15 cellular contexts compared by ENCODE assay signal in the genomic region with DNA sequence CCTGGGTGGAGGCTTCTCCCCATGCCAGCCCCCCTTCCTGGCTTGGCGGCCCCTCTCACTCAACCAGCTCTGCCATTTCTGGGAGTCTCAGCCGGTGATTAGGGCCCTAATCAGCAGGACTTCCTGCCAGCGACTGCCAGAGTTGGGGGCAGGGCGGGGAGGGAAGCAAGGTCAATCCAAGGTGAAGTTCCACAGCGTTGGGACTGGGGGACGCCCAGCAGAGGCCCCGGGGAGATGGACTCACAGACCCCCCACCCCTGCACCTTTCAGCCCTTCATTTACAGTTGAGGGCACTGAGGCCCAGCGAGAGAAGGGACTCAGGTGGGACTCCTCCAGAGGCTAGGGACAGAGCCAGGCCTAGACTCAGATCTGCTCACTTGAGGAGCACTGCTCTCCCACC.
DNase-seq lines count a peak whose midpoint lies in the region; ATAC-seq and TF ChIP-seq lines count a peak whose summit lies in the region.
"Had no signal": no experiment of that assay in that cellular context is flagged by ENCODE, and none has a peak within 500 bp of the region (broad histone marks: within the 10 kb centered on the region; RNA-seq: fewer than 3 reads in every experiment).

No MANE protein-coding gene starts in this region.

- H3K27ac ChIP-seq in esophagus muscularis mucosa (replicated peaks in 1 of 4), result peak overlapping the region; percentile 89 to 98 (median 97)
- H3K27ac ChIP-seq in mucosa of rectum (ENCODE audit: low read depth in 2 of 2, low read length in 2 of 2), result peak overlapping the region; percentile 52 to 86
- peak overlapping the region; percentile 96 to 99 (median 97) for H3K27ac ChIP-seq in thyroid gland

- intact Hi-C loops in esophagus muscularis mucosa (cut with DNase I) (no loop called here), thyroid gland (cut with DNase I) (loop anchor here (5.0 kb wide), 1 partner anchor 45 kb away; no protein-coding TSS in a partner anchor)

- no peaks in the 10 kb centered on the region for H3K27me3 ChIP-seq in esophagus muscularis mucosa
- H3K27me3 ChIP-seq in mucosa of rectum (ENCODE audit: control insufficient read depth in 2 of 2, insufficient read depth in 2 of 2, low read length in 2 of 2), result no peaks in the 10 kb centered on the region
- no peaks in the 10 kb centered on the region for H3K27me3 ChIP-seq in thyroid gland

- peak overlapping the region in 1 of 2 donors; percentile 11 for H3K9ac ChIP-seq in mucosa of rectum (ENCODE audit: low read depth in 1 of 2, low read length in 2 of 2)

- no peak overlapping the region for H3K27ac Mint-ChIP-seq in stimulated activated effector memory CD8-positive, alpha-beta T cell treated with anti-CD3 and anti-CD28 coated beads, Interleukin-12 subunit alpha, Interleukin-12 subunit beta, amount 100 ng/mL, for 72 hours
- H3K27ac Mint-ChIP-seq: dendritic cell treated with granulocyte-macrophage colony-stimulating factor and Interleukin-4, amounts not matched to agents 40 ng/mL and 50 ng/mL, for 4 days had no signal

- 38% methylated on average over 2 of the region's 8 CpGs for WGBS in esophagus muscularis mucosa
- WGBS in thyroid gland, 2 donors, result 22 to 37% methylated on average over 6 to 7 of the region's 8 CpGs

- TF ChIP-seq POLR2A in esophagus muscularis mucosa (IDR thresholded peaks at IDR 0.05; ENCODE audit: low read depth), result no peak
- TF ChIP-seq POLR2A in thyroid gland (IDR thresholded peaks at IDR 0.05), result no peak

- no peaks in the 10 kb centered on the region for H3K9me3 Mint-ChIP-seq in stimulated activated effector memory CD8-positive, alpha-beta T cell treated with anti-CD3 and anti-CD28 coated beads, Interleukin-12 subunit alpha, Interleukin-12 subunit beta, amount 100 ng/mL, for 72 hours
- H3K9me3 Mint-ChIP-seq: dendritic cell treated with granulocyte-macrophage colony-stimulating factor and Interleukin-4, amounts not matched to agents 40 ng/mL and 50 ng/mL, for 4 days; naive thymus-derived CD4-positive, alpha-beta T cell; type B pancreatic cell had no signal

- no peak for TF ChIP-seq EP300 in esophagus muscularis mucosa (IDR thresholded peaks at IDR 0.05)

- TF ChIP-seq CTCF in esophagus muscularis mucosa (IDR thresholded peaks at IDR 0.05) (no peak), thyroid gland (IDR thresholded peaks at IDR 0.05) (no peak)

- peaks cover 0 to 7% (median 2%) of the 10 kb centered on the region in 4 donors for H3K36me3 ChIP-seq in esophagus muscularis mucosa
- no peaks in the 10 kb centered on the region for H3K36me3 ChIP-seq in mucosa of rectum (ENCODE audit: control insufficient read depth in 2 of 2, insufficient read depth in 2 of 2, low read length in 2 of 2)
- H3K36me3 ChIP-seq in thyroid gland, result no peaks in the 10 kb centered on the region

- peaks cover 12% of the 10 kb centered on the region for H3K4me1 Mint-ChIP-seq in stimulated activated effector memory CD8-positive, alpha-beta T cell treated with anti-CD3 and anti-CD28 coated beads, Interleukin-12 subunit alpha, Interleukin-12 subunit beta, amount 100 ng/mL, for 72 hours

- DNase-seq in esophagus muscularis mucosa (ENCODE audit: extremely low spot score), result no peak
- peak; percentile 52 to 63 for DNase-seq in thyroid gland
- DNase-seq in activated naive CD4-positive, alpha-beta T cell (lab: John Stamatoyannopoulos, UW), result no peak
- DNase-seq in stimulated activated effector memory CD8-positive, alpha-beta T cell treated with anti-CD3 and anti-CD28 coated beads, Interleukin-12 subunit alpha, Interleukin-12 subunit beta, amount 100 ng/mL, for 72 hours (ENCODE audit: low spot score in 2 of 2), result no peak
- DNase-seq in AML-193 (lab: John Stamatoyannopoulos, UW), result no peak
- DNase-seq: activated CD4-positive, alpha-beta T cell treated with anti-CD3 and anti-CD28 coated beads for 48 hours; hippocampal formation; naive thymus-derived CD4-positive, alpha-beta T cell; stimulated activated CD4-positive, alpha-beta T cell treated with anti-CD3 and anti-CD28 coated beads, Interleukin-2, amount 100 ng/mL, for 24 hours had no signal

- H3K4me3 ChIP-seq in esophagus muscularis mucosa (peak overlapping the region; percentile 61 to 89 (median 76)), mucosa of rectum (ENCODE audit: low read length in 2 of 2) (no peak overlapping the region), thyroid gland (replicated peaks in 1 of 3) (no peak overlapping the region)
- H3K4me3 ChIP-seq: GM12878 had no signal

- ATAC-seq in SK-N-SH treated with all-trans-retinoic acid at 6 μM for 48 hours (no peak), GM18873 (IDR thresholded peaks at IDR 0.05; ENCODE audit: low FRiP score, unreplicated experiment) (no peak)
- no peak for ATAC-seq in stimulated activated effector memory CD8-positive, alpha-beta T cell treated with anti-CD3 and anti-CD28 coated beads, Interleukin-12 subunit alpha, Interleukin-12 subunit beta, amount 100 ng/mL, for 72 hours
- ATAC-seq: GM12878; naive thymus-derived CD4-positive, alpha-beta T cell had no signal

- H3K4me1 ChIP-seq in esophagus muscularis mucosa, result peaks cover 92 to 100% (median 95%) of the 10 kb centered on the region in 4 donors
- peaks cover 26 to 30% of the 10 kb centered on the region in 2 donors for H3K4me1 ChIP-seq in mucosa of rectum (ENCODE audit: control insufficient read depth in 2 of 2, insufficient read depth in 2 of 2, low read length in 2 of 2)
- peaks cover 94 to 97% of the 10 kb centered on the region in 2 donors for H3K4me1 ChIP-seq in thyroid gland

- no peaks in the 10 kb centered on the region for H3K36me3 Mint-ChIP-seq in stimulated activated effector memory CD8-positive, alpha-beta T cell treated with anti-CD3 and anti-CD28 coated beads, Interleukin-12 subunit alpha, Interleukin-12 subunit beta, amount 100 ng/mL, for 72 hours
- H3K36me3 Mint-ChIP-seq: naive thymus-derived CD4-positive, alpha-beta T cell had no signal

- H3K9me3 ChIP-seq in esophagus muscularis mucosa (no peaks in the 10 kb centered on the region), mucosa of rectum (ENCODE audit: control insufficient read depth in 2 of 2, low read length in 2 of 2) (no peaks in the 10 kb centered on the region), thyroid gland (no peaks in the 10 kb centered on the region)

- no peak overlapping the region for H3K4me3 Mint-ChIP-seq in stimulated activated effector memory CD8-positive, alpha-beta T cell treated with anti-CD3 and anti-CD28 coated beads, Interleukin-12 subunit alpha, Interleukin-12 subunit beta, amount 100 ng/mL, for 72 hours
- H3K4me3 Mint-ChIP-seq: dendritic cell treated with granulocyte-macrophage colony-stimulating factor and Interleukin-4, amounts not matched to agents 40 ng/mL and 50 ng/mL, for 4 days; naive thymus-derived CD4-positive, alpha-beta T cell had no signal

TF ChIP-seq in SK-N-SH treated with all-trans-retinoic acid at 6 μM for 48 hours, 23 proteins besides CTCF, POLR2A, EP300 and RAD21:
- TF ChIP-seq ZFP30 (CRISPR knock-in tag; IDR thresholded peaks at IDR 0.05) (no peak), ZNF8 (CRISPR knock-in tag; IDR thresholded peaks at IDR 0.05) (no peak), TCF4 (CRISPR knock-in tag; IDR thresholded peaks at IDR 0.05; ENCODE audit: borderline replicate concordance) (no peak), SNAI2 (CRISPR knock-in tag; IDR thresholded peaks at IDR 0.05) (peak; percentile 19; the same call in 1 of the 2 replicates), ESRRG (CRISPR knock-in tag; IDR thresholded peaks at IDR 0.05) (no peak)
- TF ChIP-seq, protein P1, sequence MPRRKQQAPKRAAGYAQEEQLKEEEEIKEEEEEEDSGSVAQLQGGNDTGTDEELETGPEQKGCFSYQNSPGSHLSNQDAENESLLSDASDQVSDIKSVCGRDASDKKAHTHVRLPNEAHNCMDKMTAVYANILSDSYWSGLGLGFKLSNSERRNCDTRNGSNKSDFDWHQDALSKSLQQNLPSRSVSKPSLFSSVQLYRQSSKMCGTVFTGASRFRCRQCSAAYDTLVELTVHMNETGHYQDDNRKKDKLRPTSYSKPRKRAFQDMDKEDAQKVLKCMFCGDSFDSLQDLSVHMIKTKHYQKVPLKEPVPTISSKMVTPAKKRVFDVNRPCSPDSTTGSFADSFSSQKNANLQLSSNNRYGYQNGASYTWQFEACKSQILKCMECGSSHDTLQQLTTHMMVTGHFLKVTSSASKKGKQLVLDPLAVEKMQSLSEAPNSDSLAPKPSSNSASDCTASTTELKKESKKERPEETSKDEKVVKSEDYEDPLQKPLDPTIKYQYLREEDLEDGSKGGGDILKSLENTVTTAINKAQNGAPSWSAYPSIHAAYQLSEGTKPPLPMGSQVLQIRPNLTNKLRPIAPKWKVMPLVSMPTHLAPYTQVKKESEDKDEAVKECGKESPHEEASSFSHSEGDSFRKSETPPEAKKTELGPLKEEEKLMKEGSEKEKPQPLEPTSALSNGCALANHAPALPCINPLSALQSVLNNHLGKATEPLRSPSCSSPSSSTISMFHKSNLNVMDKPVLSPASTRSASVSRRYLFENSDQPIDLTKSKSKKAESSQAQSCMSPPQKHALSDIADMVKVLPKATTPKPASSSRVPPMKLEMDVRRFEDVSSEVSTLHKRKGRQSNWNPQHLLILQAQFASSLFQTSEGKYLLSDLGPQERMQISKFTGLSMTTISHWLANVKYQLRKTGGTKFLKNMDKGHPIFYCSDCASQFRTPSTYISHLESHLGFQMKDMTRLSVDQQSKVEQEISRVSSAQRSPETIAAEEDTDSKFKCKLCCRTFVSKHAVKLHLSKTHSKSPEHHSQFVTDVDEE (CRISPR knock-in tag; IDR thresholded peaks at IDR 0.05), result peak; percentile 47; the same call in 1 of the 2 replicates

Comparison
In these comparisons a context has a peak if more than half of its experiments do, and no peak if none do; other contexts are left out.
1. DNase-seq: peak in thyroid gland (2 of 2); none in esophagus muscularis mucosa (single experiment), activated naive CD4-positive, alpha-beta T cell (0 of 4), stimulated activated effector memory CD8-positive, alpha-beta T cell treated with anti-CD3 and anti-CD28 coated beads, Interleukin-12 subunit alpha, Interleukin-12 subunit beta, amount 100 ng/mL, for 72 hours (0 of 2) and AML-193 (0 of 2).
2. H3K4me3 ChIP-seq: peak in esophagus muscularis mucosa (4 of 4); none in mucosa of rectum (0 of 2) and thyroid gland (0 of 3).
3. Peak in every context shown above with its lines, with median percentiles within 50 percentile points of each other: H3K27ac ChIP-seq.